ENCODE assay signal across 30 cellular contexts in genomic region chr1:69167876-69168275, GRCh38.
"Had no signal": no experiment of that assay in that cellular context is flagged by ENCODE, and none has a peak within 500 bp of the region (broad histone marks: within the 10 kb centered on the region; RNA-seq: fewer than 3 reads in every experiment).

No MANE protein-coding gene starts in this region.

- H3K36me3 ChIP-seq: adrenal gland, brain microvascular endothelial cell, cardiac muscle cell, MG63 had no signal

- H3K9me3 ChIP-seq: adrenal gland, MG63 had no signal

- DNase-seq: activated CD4-positive, alpha-beta T cell treated with anti-CD3 and anti-CD28 coated beads for 36 hours; activated CD4-positive, alpha-beta T cell treated with anti-CD3 and anti-CD28 coated beads, Interleukin-2, amount 10 ng/mL, durations not matched to agents 7 days and 5 days; activated CD4-positive, alpha-beta T cell treated with anti-CD3 and anti-CD28 coated beads, Interleukin-2, amount 50 U/mL, for 48 hours; activated CD8-positive, alpha-beta memory T cell treated with anti-CD3 and anti-CD28 coated beads, Interleukin-2, amount 50 U/mL, for 4 hours; activated CD8-positive, alpha-beta T cell treated with anti-CD3 and anti-CD28 coated beads, Interleukin-2, amount 10 ng/mL, durations not matched to agents 7 days and 5 days; activated gamma-delta T cell treated with Interleukin-2 at 50 U/mL for 16 hours; activated naive CD4-positive, alpha-beta T cell treated with anti-CD3 and anti-CD28 coated beads for 36 hours; activated T-cell treated with anti-CD3 and anti-CD28 coated beads for 4 hours; activated T-cell treated with anti-CD3 and anti-CD28 coated beads, Interleukin-2, amount 50 U/mL, for 4 hours; adrenal gland; brain microvascular endothelial cell; Karpas-422; KBM-7; MG63; NCI-H1048; NCI-H1105 treated with DMSO at 0.1 percent for 48 hours; NCI-H1436; NCI-H1694; NCI-H1930; NCI-H2081 treated with DMSO at 0.1 percent for 48 hours; NCI-H510A; NCI-H526; NCI-H748 treated with DMSO at 0.1 percent for 48 hours; NK-92 treated with Interleukin-12 subunit alpha and Interleukin-12 subunit beta, amount 100 ng/mL, for 24 hours; PC-9; Right ventricle myocardium superior had no signal

- H2AFZ ChIP-seq: PC-9 had no signal

- H3K27me3 ChIP-seq: adrenal gland, brain microvascular endothelial cell, cardiac muscle cell, MG63 had no signal

- H3K4me3 ChIP-seq: adrenal gland, cardiac muscle cell, MG63, PC-9 had no signal

- H3K27ac ChIP-seq: adrenal gland, brain microvascular endothelial cell, cardiac muscle cell, PC-9 had no signal

- H3K4me1 ChIP-seq: adrenal gland had no signal

- ATAC-seq: activated CD4-positive, alpha-beta T cell treated with anti-CD3 and anti-CD28 coated beads for 36 hours; activated CD4-positive, CD25-positive, alpha-beta regulatory T cell treated with anti-CD3 and anti-CD28 coated beads, Interleukin-2, amount 50 U/mL, for 24 hours; activated CD8-positive, alpha-beta T cell treated with anti-CD3 and anti-CD28 coated beads, Interleukin-2, amount 10 ng/mL, durations not matched to agents 7 days and 5 days; activated naive CD4-positive, alpha-beta T cell treated with anti-CD3 and anti-CD28 coated beads, Interleukin-2, amount 50 U/mL, for 72 hours; activated T-cell treated with anti-CD3 and anti-CD28 coated beads, Interleukin-2, amount 50 U/mL, for 4 hours; WTC11 had no signal

- H3K4me2 ChIP-seq: PC-9 had no signal
